In genomic region chr16:8863594-8864424, GRCh38 we compare ENCODE assay signal across 9 cellular contexts. TPM values are rescaled to one million over a fixed set of nuclear protein-coding genes. Genes with fewer than 3 reads are reported as not detected.
A peak's percentile ranks its signal among the peaks of the same experiment; 100 is the strongest.
DNase-seq lines count a peak whose midpoint lies in the region; ATAC-seq and TF ChIP-seq lines count a peak whose summit lies in the region.
"Had no signal": no experiment of that assay in that cellular context is flagged by ENCODE, and none has a peak within 500 bp of the region (broad histone marks: within the 10 kb centered on the region; RNA-seq: fewer than 3 reads in every experiment).

No MANE protein-coding gene starts in this region.

- ATAC-seq in omental fat pad (ENCODE audit: low FRiP score) = no peak
- ATAC-seq in GM19452 (IDR thresholded peaks at IDR 0.05; ENCODE audit: unreplicated experiment) = no peak

- peak overlapping the region; percentile 4; the same call in 1 of the 2 replicates for H3K4me2 ChIP-seq in PC-9
- H3K4me2 ChIP-seq in trophoblast cell (ENCODE audit: low read length) = no peak overlapping the region

- H3K4ac ChIP-seq in trophoblast cell (ENCODE audit: low read depth, low read length) = peak overlapping the region; percentile 89

- peaks cover 17% of the 10 kb centered on the region; the same call in 1 of the 2 replicates for H3F3A ChIP-seq in PC-9 (ENCODE audit: insufficient read depth, low read depth)

- peaks cover 29% of the 10 kb centered on the region for H3K4me1 ChIP-seq in PC-9 (replicated peaks; ENCODE audit: insufficient read depth)
- peaks cover 38 to 50% of the 10 kb centered on the region in 2 experiments for H3K4me1 ChIP-seq in trophoblast cell (ENCODE audit: control insufficient read depth in 1 of 2, insufficient read depth in 2 of 2, low read length in 2 of 2)

- peak overlapping the region; percentile 41 for H3K14ac ChIP-seq in trophoblast cell (ENCODE audit: low read length)

- no peak overlapping the region for H4K12ac ChIP-seq in trophoblast cell (ENCODE audit: low read depth, low read length)

- H3K9me3 ChIP-seq in PC-9 (ENCODE audit: insufficient read depth, low read depth) (no peaks in the 10 kb centered on the region), trophoblast cell (ENCODE audit: insufficient read depth, low read depth, low read length) (no peaks in the 10 kb centered on the region)

- H3K18ac ChIP-seq in trophoblast cell (ENCODE audit: low read length) = peak overlapping the region; percentile 38

- no peaks in the 10 kb centered on the region for H3K27me3 ChIP-seq in PC-9 (ENCODE audit: insufficient read depth, low read depth)
- no peaks in the 10 kb centered on the region for H3K27me3 ChIP-seq in trophoblast cell (ENCODE audit: insufficient read depth, low read length)

- no peak overlapping the region for H3K23ac ChIP-seq in trophoblast cell (ENCODE audit: low read length)

- intact Hi-C loops in PC-9 (cut with micrococcal nuclease; ENCODE audit: unreplicated experiment) = no loop called here

- POLR2A ChIA-PET in PC-9 (lab: Charles Lee; ENCODE audit: unreplicated experiment) = no interaction called here

- H4K91ac ChIP-seq in trophoblast cell (ENCODE audit: low read depth, low read length) = peak overlapping the region; percentile 41

- H3K27ac ChIP-seq in PC-9 (no peak overlapping the region), trophoblast cell (ENCODE audit: low read depth, low read length) (peak overlapping the region; percentile 18)

- H2BK5ac ChIP-seq in trophoblast cell (ENCODE audit: low read depth, low read length, poor library complexity) = no peak overlapping the region

- H2BK12ac ChIP-seq in trophoblast cell (ENCODE audit: low read length) = no peak overlapping the region

- H3K79me1 ChIP-seq in trophoblast cell (ENCODE audit: low read length) = peaks cover 26% of the 10 kb centered on the region

- H2AFZ ChIP-seq in PC-9 (no peak overlapping the region), trophoblast cell (ENCODE audit: insufficient read depth, low read length, poor library complexity) (peak overlapping the region; percentile 30)

- peak; percentile 25 for DNase-seq in GM03348 (ENCODE audit: low spot score)
- no peak for DNase-seq in PC-9
- peak; percentile 31 for DNase-seq in fibroblast of mammary gland (ENCODE audit: low read depth)
- no peak for DNase-seq in trophoblast cell
- no peak for DNase-seq in omental fat pad (ENCODE audit: low spot score)
- no peak for DNase-seq in foreskin melanocyte
- DNase-seq in NCI-H774 (lab: John Stamatoyannopoulos, UW) = no peak

- H3K36me3 ChIP-seq in PC-9 (ENCODE audit: low read depth) (no peaks in the 10 kb centered on the region), trophoblast cell (ENCODE audit: control insufficient read depth in 1 of 2, insufficient read depth in 2 of 2, low read length in 2 of 2) (peaks cover 22 to 25% of the 10 kb centered on the region in 2 experiments)

- TF ChIP-seq CTCF in PC-9 (conservative IDR thresholded peaks at IDR 0.05) (no peak), fibroblast of mammary gland (conservative IDR thresholded peaks at IDR 0.05; ENCODE audit: control insufficient read depth, insufficient read depth, low read depth, low read length) (no peak), omental fat pad (IDR thresholded peaks at IDR 0.05) (no peak)

- peaks cover 68% of the 10 kb centered on the region for H4K20me1 ChIP-seq in PC-9 (ENCODE audit: insufficient read depth)

- H3K9me2 ChIP-seq in PC-9 (ENCODE audit: insufficient read depth) = no peaks in the 10 kb centered on the region

- H3K4me3 ChIP-seq in PC-9 = no peak overlapping the region
- no peak overlapping the region for H3K4me3 ChIP-seq in fibroblast of mammary gland (ENCODE audit: control insufficient read depth, low read depth, low read length)
- H3K4me3 ChIP-seq in trophoblast cell (ENCODE audit: low read depth, low read length) = no peak overlapping the region

- no peak overlapping the region for H2BK120ac ChIP-seq in trophoblast cell (ENCODE audit: insufficient read depth, low read length, poor library complexity)

- H2AK5ac ChIP-seq in trophoblast cell (ENCODE audit: low read length) = peak overlapping the region; percentile 63

- no TSS peak for BruUV-seq in PC-9 (replicated peaks; lab: Mats Ljungman, UMichigan)

- CTCF ChIA-PET in PC-9 (lab: Charles Lee) = interaction anchor here (0.7 to 0.9 kb wide), 2 partner anchors 21 to 145 kb away, joined by 4 to 7 read pairs; no protein-coding TSS in a partner anchor

- H3K9ac ChIP-seq in trophoblast cell (ENCODE audit: low read length) = no peak overlapping the region

- no CpG with 5 or more reads among the region's 17 CpGs for WGBS in trophoblast cell (ENCODE audit: extremely low coverage, insufficient coverage, insufficient read length)

- H4K8ac ChIP-seq in trophoblast cell (ENCODE audit: low read depth, low read length) = no peak overlapping the region

- H3K79me2 ChIP-seq in PC-9 (ENCODE audit: low read depth) (peaks cover 90% of the 10 kb centered on the region), trophoblast cell (ENCODE audit: control insufficient read depth, insufficient read depth, low read length, poor library complexity) (peaks cover 49% of the 10 kb centered on the region)

RNA-seq across cellular contexts. Expression of gene CARHSP1, which starts 5.0 kb away (rescaled TPM):
- total RNA-seq in PC-9 (2021) (179 and 186 TPM in 2 replicates), omental fat pad (100 to 1,000 TPM in 3 of 4 donors, 10 to 100 TPM in 1; 89.3 to 135 (median 124) TPM)
- polyA plus RNA-seq in trophoblast cell (2013) = 111 TPM in 2 replicates

RNA-seq across cellular contexts. Expression of gene LITAFD, which starts 18.3 kb away (rescaled TPM):
- not detected in 2 replicates for total RNA-seq in PC-9 (2021)
- polyA plus RNA-seq in trophoblast cell (2013) = not detected in 2 replicates
- not detected for total RNA-seq in omental fat pad
- total RNA-seq: myocyte had no signal

Comparison
In these comparisons a context has a peak if more than half of its experiments do, and no peak if none do; other contexts are left out.
1. DNase-seq: peak in GM03348 (single experiment) and fibroblast of mammary gland (single experiment); none in PC-9 (0 of 2), trophoblast cell (0 of 2), omental fat pad (single experiment), foreskin melanocyte (single experiment) and NCI-H774 (single experiment).